ENCODE assay signal across 1 cellular context in genomic region chr16:31125844-31126243, GRCh38.
TF ChIP-seq lines count a peak whose summit lies in the region.

No MANE protein-coding gene starts in this region.

TF ChIP-seq in HepG2, 621 proteins besides CTCF, POLR2A, EP300 and RAD21:
- TF ChIP-seq KDM4B (CRISPR knock-in tag; IDR thresholded peaks at IDR 0.05) (no peak), PREB (CRISPR knock-in tag; IDR thresholded peaks at IDR 0.05) (0 out of 2 replicates have a peak, but pooled peaks have one; percentile 39)
